In genomic region chr1:185044387-185044786, GRCh38 we compare ENCODE assay signal across 9 cellular contexts. TPM values are rescaled to one million over a fixed set of nuclear protein-coding genes. Genes with fewer than 3 reads are reported as not detected.
DNase-seq lines count a peak whose midpoint lies in the region; ATAC-seq, FAIRE-seq and TF ChIP-seq lines count a peak whose summit lies in the region.
"Had no signal": no experiment of that assay in that cellular context is flagged by ENCODE, and none has a peak within 500 bp of the region (broad histone marks: within the 10 kb centered on the region; RNA-seq: fewer than 3 reads in every experiment).

No MANE protein-coding gene starts in this region.

- H3K4me1 Mint-ChIP-seq in activated CD8-positive, alpha-beta memory T cell treated with anti-CD3 and anti-CD28 coated beads, Interleukin-2, amount 10 ng/mL, durations not matched to agents 7 days and 5 days, result peaks cover 28% of the 10 kb centered on the region
- peaks cover 21% of the 10 kb centered on the region for H3K4me1 Mint-ChIP-seq in activated T-helper 2 cell treated with anti-CD3 and anti-CD28 coated beads, Interferon-gamma antibody, Interleukin-2, Interleukin-4, amounts not matched to agents 10 μg/mL and 5 μg/mL and 100 μg/mL, durations not matched to agents 14 hours and 24 hours and 36 hours (ENCODE audit: low read depth)

- peak overlapping the region; percentile 91 for H3K4me3 Mint-ChIP-seq in activated CD8-positive, alpha-beta memory T cell treated with anti-CD3 and anti-CD28 coated beads, Interleukin-2, amount 10 ng/mL, durations not matched to agents 7 days and 5 days
- H3K4me3 Mint-ChIP-seq in activated T-helper 2 cell treated with anti-CD3 and anti-CD28 coated beads, Interferon-gamma antibody, Interleukin-2, Interleukin-4, amounts not matched to agents 10 μg/mL and 5 μg/mL and 100 μg/mL, durations not matched to agents 14 hours and 24 hours and 36 hours (ENCODE audit: low read depth), result peak overlapping the region; percentile 87

- ATAC-seq in activated CD8-positive, alpha-beta memory T cell treated with anti-CD3 and anti-CD28 coated beads, Interleukin-2, amount 10 ng/mL, durations not matched to agents 7 days and 5 days, result no peak
- no peak for ATAC-seq in GM21447 (IDR thresholded peaks at IDR 0.05; ENCODE audit: unreplicated experiment)
- ATAC-seq in GM21825 (IDR thresholded peaks at IDR 0.05; ENCODE audit: unreplicated experiment), result no peak

- FAIRE-seq in kidney (lab: Jason Lieb, UNC), result no peak
- FAIRE-seq: endometrium had no signal

- DNase-seq in activated CD8-positive, alpha-beta memory T cell treated with anti-CD3 and anti-CD28 coated beads, Interleukin-2, amount 10 ng/mL, durations not matched to agents 7 days and 5 days, result no peak
- no peak for DNase-seq in activated CD8-positive, alpha-beta memory T cell treated with anti-CD3 and anti-CD28 coated beads, Interleukin-2, amount 50 U/mL, for 48 hours
- no peak for DNase-seq in activated T-helper 2 cell treated with anti-CD3 and anti-CD28 coated beads, Interferon-gamma antibody, Interleukin-2, Interleukin-4, amounts not matched to agents 10 μg/mL and 5 μg/mL and 100 μg/mL, durations not matched to agents 14 hours and 24 hours and 36 hours (ENCODE audit: low spot score)
- DNase-seq in kidney (no peak), RWPE1 (ENCODE audit: low spot score) (no peak)

- H3K27me3 ChIP-seq in subcutaneous abdominal adipose tissue (ENCODE audit: control insufficient read depth in 5 of 5, insufficient read depth in 4 of 5, low read length in 5 of 5), result no peaks in the 10 kb centered on the region

- H3K36me3 Mint-ChIP-seq in activated CD8-positive, alpha-beta memory T cell treated with anti-CD3 and anti-CD28 coated beads, Interleukin-2, amount 10 ng/mL, durations not matched to agents 7 days and 5 days, result peaks cover 2% of the 10 kb centered on the region
- no peaks in the 10 kb centered on the region for H3K36me3 Mint-ChIP-seq in activated T-helper 2 cell treated with anti-CD3 and anti-CD28 coated beads, Interferon-gamma antibody, Interleukin-2, Interleukin-4, amounts not matched to agents 10 μg/mL and 5 μg/mL and 100 μg/mL, durations not matched to agents 14 hours and 24 hours and 36 hours (ENCODE audit: low read depth)

- H3K9me3 Mint-ChIP-seq in activated CD8-positive, alpha-beta memory T cell treated with anti-CD3 and anti-CD28 coated beads, Interleukin-2, amount 10 ng/mL, durations not matched to agents 7 days and 5 days (ENCODE audit: low read depth), result no peaks in the 10 kb centered on the region
- no peaks in the 10 kb centered on the region for H3K9me3 Mint-ChIP-seq in activated T-helper 2 cell treated with anti-CD3 and anti-CD28 coated beads, Interferon-gamma antibody, Interleukin-2, Interleukin-4, amounts not matched to agents 10 μg/mL and 5 μg/mL and 100 μg/mL, durations not matched to agents 14 hours and 24 hours and 36 hours

- H3K27ac Mint-ChIP-seq in activated CD8-positive, alpha-beta memory T cell treated with anti-CD3 and anti-CD28 coated beads, Interleukin-2, amount 10 ng/mL, durations not matched to agents 7 days and 5 days, result peak overlapping the region; percentile 75
- H3K27ac Mint-ChIP-seq in activated T-helper 2 cell treated with anti-CD3 and anti-CD28 coated beads, Interferon-gamma antibody, Interleukin-2, Interleukin-4, amounts not matched to agents 10 μg/mL and 5 μg/mL and 100 μg/mL, durations not matched to agents 14 hours and 24 hours and 36 hours, result peak overlapping the region; percentile 80

- intact Hi-C loops in activated T-helper 2 cell treated with anti-CD3 and anti-CD28 coated beads, Interferon-gamma antibody, Interleukin-2, Interleukin-4, amounts not matched to agents 10 μg/mL and 5 μg/mL and 100 μg/mL, durations not matched to agents 14 hours and 24 hours and 36 hours (cut with micrococcal nuclease), result loop anchor here (2.0 to 10.0 kb wide), 3 partner anchors 150 to 1250 kb away; partner anchors contain the start of genes IVNS1ABP and PRG4
- intact Hi-C loops in kidney (cut with DNase I), result no loop called here

- no peaks in the 10 kb centered on the region for H3K9me3 ChIP-seq in kidney (ENCODE audit: control insufficient read depth in 1 of 2, low read length in 2 of 2)
- no peaks in the 10 kb centered on the region for H3K9me3 ChIP-seq in subcutaneous abdominal adipose tissue (ENCODE audit: control insufficient read depth in 5 of 5, low read length in 5 of 5)

- H3K4me1 ChIP-seq in kidney (ENCODE audit: control insufficient read depth in 1 of 2, insufficient read depth in 1 of 2, low read depth in 1 of 2, low read length in 2 of 2), result peaks cover 0 to 3% of the 10 kb centered on the region in 2 donors
- H3K4me1 ChIP-seq in subcutaneous abdominal adipose tissue (ENCODE audit: control insufficient read depth in 5 of 5, insufficient read depth in 5 of 5, low read length in 5 of 5), result peaks cover 0 to 28% (median 23%) of the 10 kb centered on the region in 5 donors

- TF ChIP-seq CTCF in kidney (IDR thresholded peaks at IDR 0.05; ENCODE audit: borderline replicate concordance, extremely low read depth, insufficient read depth), result no peak
- no peak for TF ChIP-seq CTCF in RWPE1 (conservative IDR thresholded peaks at IDR 0.05; ENCODE audit: low read depth)

- CTCF ChIA-PET in activated CD8-positive, alpha-beta memory T cell treated with anti-CD3 and anti-CD28 coated beads, Interleukin-2, amount 10 ng/mL, durations not matched to agents 7 days and 5 days (lab: Charles Lee), result interaction anchor here (2.5 to 5.7 kb wide), 2 partner anchors 111 to 125 kb away, joined by 9 to 23 read pairs; no protein-coding TSS in a partner anchor
- CTCF ChIA-PET in RWPE1 (lab: Yijun Ruan, JAX), result interaction anchor here (0.6 kb wide), 1 partner anchor 239 kb away, joined by 3 read pairs; no protein-coding TSS in a partner anchor

- peaks cover 4% of the 10 kb centered on the region for H3K27me3 Mint-ChIP-seq in activated CD8-positive, alpha-beta memory T cell treated with anti-CD3 and anti-CD28 coated beads, Interleukin-2, amount 10 ng/mL, durations not matched to agents 7 days and 5 days
- peaks cover 17% of the 10 kb centered on the region for H3K27me3 Mint-ChIP-seq in activated T-helper 2 cell treated with anti-CD3 and anti-CD28 coated beads, Interferon-gamma antibody, Interleukin-2, Interleukin-4, amounts not matched to agents 10 μg/mL and 5 μg/mL and 100 μg/mL, durations not matched to agents 14 hours and 24 hours and 36 hours (ENCODE audit: low read depth)

- H3K9ac ChIP-seq in kidney (ENCODE audit: low read length in 2 of 2) (no peak overlapping the region), subcutaneous abdominal adipose tissue (ENCODE audit: low read length in 5 of 5) (peak overlapping the region in 2 of 5 donors; percentile 56 to 68)

- H3K4me3 ChIP-seq in kidney (ENCODE audit: low read length in 2 of 2) (peak overlapping the region; percentile 62 to 64), subcutaneous abdominal adipose tissue (ENCODE audit: low read depth in 1 of 5, low read length in 5 of 5) (peak overlapping the region in 2 of 5 donors; percentile 76 to 83)

- POLR2A ChIA-PET in RWPE1 (lab: Yijun Ruan, JAX; ENCODE audit: low non-redundant PET), result no interaction called here

- no peaks in the 10 kb centered on the region for H3K36me3 ChIP-seq in kidney (ENCODE audit: control insufficient read depth in 1 of 2, insufficient read depth in 2 of 2, low read length in 2 of 2)
- H3K36me3 ChIP-seq in subcutaneous abdominal adipose tissue (ENCODE audit: control insufficient read depth in 5 of 5, insufficient read depth in 5 of 5, low read length in 5 of 5), result no peaks in the 10 kb centered on the region

- H3K27ac ChIP-seq in kidney (ENCODE audit: low read depth in 2 of 2, low read length in 2 of 2), result no peak overlapping the region
- peak overlapping the region; percentile 84 for H3K27ac ChIP-seq in subcutaneous abdominal adipose tissue (ENCODE audit: low read depth, low read length)
- H3K27ac ChIP-seq in RWPE1, result no peak overlapping the region

RNA-seq across cellular contexts. Expression of gene RNF2, which starts 1.0 kb away (rescaled TPM):
- 10 to 100 TPM; 16.1 to 24.9 TPM for total RNA-seq in activated CD8-positive, alpha-beta memory T cell treated with anti-CD3 and anti-CD28 coated beads, Interleukin-2, amount 10 ng/mL, durations not matched to agents 7 days and 5 days
- total RNA-seq in activated T-helper 2 cell treated with anti-CD3 and anti-CD28 coated beads, Interferon-gamma antibody, Interleukin-2, Interleukin-4, amounts not matched to agents 10 μg/mL and 5 μg/mL and 100 μg/mL, durations not matched to agents 14 hours and 24 hours and 36 hours, result 25.7 and 30.6 TPM in 2 replicates
- total RNA-seq in kidney, result 26.0 TPM
- polyA plus RNA-seq in kidney (ENCODE audit: insufficient read depth, low read depth, low replicate concordance), result 6.7 TPM
